Comparison of ENCODE assay signal across 12 cellular contexts in the genomic region with DNA sequence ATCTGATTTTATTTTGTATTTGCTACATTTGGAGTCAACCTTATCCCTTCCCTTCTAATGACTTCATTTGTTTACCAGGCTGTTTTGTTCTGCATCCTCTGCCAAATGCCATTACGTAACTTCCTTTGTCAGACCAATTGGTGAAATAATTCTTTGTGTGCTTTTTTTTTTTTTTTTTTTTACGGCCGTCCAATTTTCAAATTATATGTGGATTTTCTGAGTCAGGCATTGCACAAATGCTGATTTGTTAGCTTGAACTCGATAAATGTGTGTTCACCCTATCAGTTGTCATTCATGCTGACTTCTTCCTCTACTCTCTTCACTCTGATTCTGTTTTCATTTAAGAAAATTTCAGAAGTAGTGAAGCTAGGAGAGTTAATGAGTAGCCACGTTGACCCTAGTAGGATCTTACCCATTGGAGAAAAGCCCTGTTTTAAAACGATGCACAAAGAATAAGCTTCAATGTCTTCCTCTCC.
DNase-seq lines count a peak whose midpoint lies in the region; ATAC-seq, FAIRE-seq and TF ChIP-seq lines count a peak whose summit lies in the region.
"Had no signal": no experiment of that assay in that cellular context is flagged by ENCODE, and none has a peak within 500 bp of the region (broad histone marks: within the 10 kb centered on the region; RNA-seq: fewer than 3 reads in every experiment).

No MANE protein-coding gene starts in this region.

- TF ChIP-seq CTCF in SK-N-SH (IDR thresholded peaks at IDR 0.05), result no peak
- peak in 3 of 56 donors; percentile 10 to 18 (median 14) for TF ChIP-seq CTCF in dorsolateral prefrontal cortex (IDR thresholded peaks at IDR 0.05 in 54 of 56, conservative IDR thresholded peaks at IDR 0.05 in 2 of 56; ENCODE audit: low read depth in 1 of 56, partially characterized antibody in 56 of 56)

- H3K4me2 ChIP-seq in SK-N-SH, result no peak overlapping the region

- intact Hi-C loops in dorsolateral prefrontal cortex (cut with DNase I), result loop anchor here in 1 of 2 donors (10.0 kb wide), 1 partner anchor 490 kb away; no protein-coding TSS in a partner anchor

- no peaks in the 10 kb centered on the region for H4K20me1 ChIP-seq in SK-N-SH (ENCODE audit: insufficient read depth)

- H3K9ac ChIP-seq in SK-N-SH, result no peak overlapping the region

- POLR2A ChIA-PET in SK-N-SH (lab: Yijun Ruan, JAX), result interaction anchor here (0.6 kb wide), 1 partner anchor 20 kb away, joined by 3 read pairs; no protein-coding TSS in a partner anchor

- no peak overlapping the region for H3K4me3 ChIP-seq in SK-N-SH (ENCODE audit: low read depth in 2 of 2, low read length in 1 of 2)
- peak overlapping the region in 21 of 59 donors; percentile 0 to 38 (median 17) for H3K4me3 ChIP-seq in dorsolateral prefrontal cortex
- H3K4me3 ChIP-seq: Peyer's patch, skin epidermis had no signal

- H3K9me3 ChIP-seq in SK-N-SH, result no peaks in the 10 kb centered on the region
- H3K9me3 ChIP-seq: Peyer's patch had no signal

- no peaks in the 10 kb centered on the region for H3F3A ChIP-seq in SK-N-SH (replicated peaks; ENCODE audit: insufficient read depth)

- H2AFZ ChIP-seq in SK-N-SH (ENCODE audit: low read depth), result peak overlapping the region; percentile 30; the same call in 1 of the 2 replicates

- H3K36me3 ChIP-seq in SK-N-SH (replicated peaks in 1 of 2; ENCODE audit: control insufficient read depth in 1 of 2, insufficient read depth in 2 of 2, low read length in 1 of 2), result no peaks in the 10 kb centered on the region
- H3K36me3 ChIP-seq: Peyer's patch had no signal

- H3K4me1 ChIP-seq in SK-N-SH (ENCODE audit: control insufficient read depth in 1 of 2, insufficient read depth in 2 of 2, low read depth in 1 of 2, low read length in 1 of 2), result no peaks in the 10 kb centered on the region; a peak in 1 of 4 replicates
- H3K4me1 ChIP-seq: Peyer's patch had no signal

- no peak for TF ChIP-seq EP300 in SK-N-SH (IDR thresholded peaks at IDR 0.05; ENCODE audit: borderline replicate concordance in 1 of 2, low read depth in 1 of 2, low read length in 1 of 2)

- no peak for DNase-seq in SK-N-SH
- DNase-seq in dorsolateral prefrontal cortex, result peak in 2 of 10 donors; percentile 27 to 58
- DNase-seq in left lobe of liver (ENCODE audit: low spot score), result no peak
- peak; percentile 11 for DNase-seq in urothelium cell line (ENCODE audit: low spot score)
- DNase-seq in iPS-NIHi11 (ENCODE audit: low spot score), result no peak
- no peak for DNase-seq in SW 1271 (lab: John Stamatoyannopoulos, UW)
- DNase-seq in activated CD8-positive, alpha-beta memory T cell treated with anti-CD3 and anti-CD28 coated beads for 24 hours, result no peak
- DNase-seq: Peyer's patch had no signal

- no peaks in the 10 kb centered on the region for H3K9me2 ChIP-seq in SK-N-SH

- whole genome bisulfite sequencing in SK-N-SH (ENCODE audit: low lambda C conversion rate), result 13% methylated on average over 6 of the region's 6 CpGs

- FAIRE-seq in urothelium cell line (lab: Jason Lieb, UNC), result no peak
- FAIRE-seq: HTR-8/SVneo, TTC549 had no signal

- no peak overlapping the region for H3K27ac ChIP-seq in SK-N-SH (ENCODE audit: low read depth in 2 of 2, low read length in 1 of 2)
- peak overlapping the region; percentile 76 to 100 (median 94) for H3K27ac ChIP-seq in dorsolateral prefrontal cortex
- H3K27ac ChIP-seq: Peyer's patch, skin epidermis had no signal

- H3K27me3 ChIP-seq in SK-N-SH (ENCODE audit: insufficient read depth), result no peaks in the 10 kb centered on the region
- H3K27me3 ChIP-seq in dorsolateral prefrontal cortex, result no peaks in the 10 kb centered on the region
- H3K27me3 ChIP-seq: Peyer's patch had no signal

- no peaks in the 10 kb centered on the region for H3K79me2 ChIP-seq in SK-N-SH (ENCODE audit: insufficient read depth)

- TF ChIP-seq RAD21 in SK-N-SH (IDR thresholded peaks at IDR 0.05; ENCODE audit: low read length), result no peak

- CTCF ChIA-PET in SK-N-SH (lab: Yijun Ruan, JAX), result interaction anchor here (1.0 kb wide), 1 partner anchor 14 kb away, joined by 4 read pairs; no protein-coding TSS in a partner anchor

- ATAC-seq in SK-N-SH treated with all-trans-retinoic acid at 6 μM for 48 hours, result no peak
- peak; percentile 64 for ATAC-seq in left lobe of liver

TF ChIP-seq in SK-N-SH, 30 proteins besides CTCF, POLR2A, EP300 and RAD21 (continues in another document):
- TF ChIP-seq NFIC (IDR thresholded peaks at IDR 0.05; ENCODE audit: borderline replicate concordance), result no peak
- no peak for TF ChIP-seq RFX5 (IDR thresholded peaks at IDR 0.05; ENCODE audit: low read length)
- TF ChIP-seq POLR2AphosphoS5 (IDR thresholded peaks at IDR 0.05; ENCODE audit: low read depth, low read length), result no peak
- no peak for TF ChIP-seq RCOR1 (IDR thresholded peaks at IDR 0.05; ENCODE audit: low read length)
- TF ChIP-seq RXRA (IDR thresholded peaks at IDR 0.05; ENCODE audit: borderline replicate concordance, low read depth), result no peak
- TF ChIP-seq TAF1 (IDR thresholded peaks at IDR 0.05; ENCODE audit: borderline replicate concordance, low read depth, low read length), result no peak
- no peak for TF ChIP-seq MEF2A (IDR thresholded peaks at IDR 0.05; ENCODE audit: borderline replicate concordance, low read depth)
- TF ChIP-seq MXI1 (IDR thresholded peaks at IDR 0.05; ENCODE audit: low read depth, low read length), result no peak
- no peak for TF ChIP-seq JUND (IDR thresholded peaks at IDR 0.05)
- TF ChIP-seq, protein P1, sequence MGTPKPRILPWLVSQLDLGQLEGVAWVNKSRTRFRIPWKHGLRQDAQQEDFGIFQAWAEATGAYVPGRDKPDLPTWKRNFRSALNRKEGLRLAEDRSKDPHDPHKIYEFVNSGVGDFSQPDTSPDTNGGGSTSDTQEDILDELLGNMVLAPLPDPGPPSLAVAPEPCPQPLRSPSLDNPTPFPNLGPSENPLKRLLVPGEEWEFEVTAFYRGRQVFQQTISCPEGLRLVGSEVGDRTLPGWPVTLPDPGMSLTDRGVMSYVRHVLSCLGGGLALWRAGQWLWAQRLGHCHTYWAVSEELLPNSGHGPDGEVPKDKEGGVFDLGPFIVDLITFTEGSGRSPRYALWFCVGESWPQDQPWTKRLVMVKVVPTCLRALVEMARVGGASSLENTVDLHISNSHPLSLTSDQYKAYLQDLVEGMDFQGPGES (IDR thresholded peaks at IDR 0.05; ENCODE audit: low read depth, low read length), result no peak
- TF ChIP-seq FOSL2 (IDR thresholded peaks at IDR 0.05; ENCODE audit: borderline replicate concordance, low read depth), result no peak
- no peak for TF ChIP-seq FOXJ3 (CRISPR knock-in tag; IDR thresholded peaks at IDR 0.05)
- TF ChIP-seq ELF1 (IDR thresholded peaks at IDR 0.05), result no peak
- TF ChIP-seq TEAD4 (IDR thresholded peaks at IDR 0.05; ENCODE audit: borderline replicate concordance, insufficient read depth), result no peak
- TF ChIP-seq, protein P2, sequence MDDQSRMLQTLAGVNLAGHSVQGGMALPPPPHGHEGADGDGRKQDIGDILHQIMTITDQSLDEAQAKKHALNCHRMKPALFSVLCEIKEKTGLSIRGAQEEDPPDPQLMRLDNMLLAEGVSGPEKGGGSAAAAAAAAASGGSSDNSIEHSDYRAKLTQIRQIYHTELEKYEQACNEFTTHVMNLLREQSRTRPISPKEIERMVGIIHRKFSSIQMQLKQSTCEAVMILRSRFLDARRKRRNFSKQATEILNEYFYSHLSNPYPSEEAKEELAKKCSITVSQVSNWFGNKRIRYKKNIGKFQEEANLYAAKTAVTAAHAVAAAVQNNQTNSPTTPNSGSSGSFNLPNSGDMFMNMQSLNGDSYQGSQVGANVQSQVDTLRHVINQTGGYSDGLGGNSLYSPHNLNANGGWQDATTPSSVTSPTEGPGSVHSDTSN (IDR thresholded peaks at IDR 0.05), result no peak

TF ChIP-seq in SK-N-SH treated with all-trans-retinoic acid at 6 μM for 48 hours, 23 proteins besides CTCF, POLR2A, EP300 and RAD21 (continues in another document):
- TF ChIP-seq, protein P3, sequence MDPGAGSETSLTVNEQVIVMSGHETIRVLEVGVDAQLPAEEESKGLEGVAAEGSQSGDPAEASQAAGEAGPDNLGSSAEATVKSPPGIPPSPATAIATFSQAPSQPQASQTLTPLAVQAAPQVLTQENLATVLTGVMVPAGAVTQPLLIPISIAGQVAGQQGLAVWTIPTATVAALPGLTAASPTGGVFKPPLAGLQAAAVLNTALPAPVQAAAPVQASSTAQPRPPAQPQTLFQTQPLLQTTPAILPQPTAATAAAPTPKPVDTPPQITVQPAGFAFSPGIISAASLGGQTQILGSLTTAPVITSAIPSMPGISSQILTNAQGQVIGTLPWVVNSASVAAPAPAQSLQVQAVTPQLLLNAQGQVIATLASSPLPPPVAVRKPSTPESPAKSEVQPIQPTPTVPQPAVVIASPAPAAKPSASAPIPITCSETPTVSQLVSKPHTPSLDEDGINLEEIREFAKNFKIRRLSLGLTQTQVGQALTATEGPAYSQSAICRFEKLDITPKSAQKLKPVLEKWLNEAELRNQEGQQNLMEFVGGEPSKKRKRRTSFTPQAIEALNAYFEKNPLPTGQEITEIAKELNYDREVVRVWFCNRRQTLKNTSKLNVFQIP (CRISPR knock-in tag; IDR thresholded peaks at IDR 0.05; ENCODE audit: borderline replicate concordance, low read depth), result no peak
- no peak for TF ChIP-seq TOX (CRISPR knock-in tag; IDR thresholded peaks at IDR 0.05; ENCODE audit: borderline replicate concordance)
- TF ChIP-seq, protein P4, sequence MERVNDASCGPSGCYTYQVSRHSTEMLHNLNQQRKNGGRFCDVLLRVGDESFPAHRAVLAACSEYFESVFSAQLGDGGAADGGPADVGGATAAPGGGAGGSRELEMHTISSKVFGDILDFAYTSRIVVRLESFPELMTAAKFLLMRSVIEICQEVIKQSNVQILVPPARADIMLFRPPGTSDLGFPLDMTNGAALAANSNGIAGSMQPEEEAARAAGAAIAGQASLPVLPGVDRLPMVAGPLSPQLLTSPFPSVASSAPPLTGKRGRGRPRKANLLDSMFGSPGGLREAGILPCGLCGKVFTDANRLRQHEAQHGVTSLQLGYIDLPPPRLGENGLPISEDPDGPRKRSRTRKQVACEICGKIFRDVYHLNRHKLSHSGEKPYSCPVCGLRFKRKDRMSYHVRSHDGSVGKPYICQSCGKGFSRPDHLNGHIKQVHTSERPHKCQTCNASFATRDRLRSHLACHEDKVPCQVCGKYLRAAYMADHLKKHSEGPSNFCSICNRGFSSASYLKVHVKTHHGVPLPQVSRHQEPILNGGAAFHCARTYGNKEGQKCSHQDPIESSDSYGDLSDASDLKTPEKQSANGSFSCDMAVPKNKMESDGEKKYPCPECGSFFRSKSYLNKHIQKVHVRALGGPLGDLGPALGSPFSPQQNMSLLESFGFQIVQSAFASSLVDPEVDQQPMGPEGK (CRISPR knock-in tag; IDR thresholded peaks at IDR 0.05; ENCODE audit: borderline replicate concordance), result no peak

Comparison
In these comparisons a context has a peak if more than half of its experiments do, and no peak if none do; other contexts are left out.
1. H3K27ac ChIP-seq: peak in dorsolateral prefrontal cortex (59 of 59); none in SK-N-SH (0 of 2).